In the genomic region with DNA sequence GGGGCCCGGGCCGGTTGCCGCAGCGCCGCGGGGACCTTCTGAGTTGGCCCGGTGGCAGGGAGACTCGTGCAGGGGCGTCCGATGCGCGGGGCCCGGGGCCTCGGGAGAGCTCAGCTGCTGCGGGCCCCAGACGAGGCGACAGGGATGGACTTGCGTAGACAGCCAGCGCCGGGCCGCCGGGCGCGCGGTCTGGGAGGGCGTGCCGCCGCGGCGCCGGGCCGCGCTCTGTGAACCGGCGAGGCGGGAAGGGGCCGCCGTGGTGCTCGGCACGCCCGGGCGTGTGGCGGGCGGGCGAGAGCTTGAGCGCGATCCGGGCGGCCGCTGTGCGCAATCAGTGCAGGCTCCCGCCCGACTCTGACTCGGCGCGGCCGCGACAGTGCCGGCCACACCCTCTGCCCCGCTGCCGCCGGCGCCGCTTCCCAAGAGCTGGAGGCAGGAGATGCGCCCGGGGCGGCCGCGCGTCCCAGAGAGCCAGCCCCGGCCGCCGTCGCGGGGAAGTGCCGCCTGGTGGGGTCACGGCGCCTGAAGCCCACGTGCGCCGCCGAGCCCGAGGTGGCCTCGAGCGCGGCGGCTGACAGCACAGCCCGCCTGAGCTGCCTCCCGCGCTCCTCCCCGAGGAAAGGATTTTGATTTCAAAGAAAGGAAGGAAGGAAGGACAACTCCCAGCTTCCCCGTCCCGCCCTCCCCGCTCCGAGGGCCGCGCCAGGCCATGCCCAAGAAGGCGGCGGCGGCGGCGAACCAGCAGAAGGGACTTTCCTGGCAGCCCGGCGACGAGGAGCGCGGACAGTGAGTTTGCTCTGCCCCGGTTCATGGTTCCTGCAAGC, we compare ENCODE assay signal across 8 cellular contexts. TPM values are rescaled to one million over a fixed set of nuclear protein-coding genes. Genes with fewer than 3 reads are reported as not detected.
A peak's percentile ranks its signal among the peaks of the same experiment; 100 is the strongest.
DNase-seq lines count a peak whose midpoint lies in the region; ATAC-seq and TF ChIP-seq lines count a peak whose summit lies in the region.

No MANE protein-coding gene starts in this region.

- no peak for TF ChIP-seq CTCF in spleen (IDR thresholded peaks at IDR 0.05 in 8 of 11, conservative IDR thresholded peaks at IDR 0.05 in 3 of 11)

- H3K27ac Mint-ChIP-seq in immature natural killer cell: peak overlapping the region; percentile 69 to 99 (median 94)

- H3K4me3 ChIP-seq in spleen: peak overlapping the region; percentile 62 to 94 (median 84)

- intact Hi-C loops in spleen (cut with DNase I; ENCODE audit: low total_unique reads): no loop called here

- H3K36me3 ChIP-seq in spleen: peaks cover 0 to 27% (median 9%) of the 10 kb centered on the region in 6 donors

- H3K27me3 ChIP-seq in spleen (replicated peaks in 1 of 7): no peaks in the 10 kb centered on the region

- peaks cover 0 to 5% (median 4%) of the 10 kb centered on the region in 3 donors for H3K36me3 Mint-ChIP-seq in immature natural killer cell

- 0 to 1% (median 1%) methylated on average over 17 to 108 of the region's 108 CpGs for WGBS in spleen, 5 donors

- peak overlapping the region; percentile 92 to 99 (median 98) for H3K27ac ChIP-seq in spleen

- peak overlapping the region; percentile 92 to 98 (median 97) for H3K4me3 Mint-ChIP-seq in immature natural killer cell

- H3K4me1 ChIP-seq in spleen: peaks cover 29 to 75% (median 60%) of the 10 kb centered on the region in 6 donors

- peaks cover 0 to 3% (median 1%) of the 10 kb centered on the region in 8 donors for H3K9me3 ChIP-seq in spleen

- in situ Hi-C loops in T47D (cut with HindIII; ENCODE audit: low pct_unique_long_range_greater_than_20kb, low sequenced_read_pairs): no loop called here

- peaks cover 36 to 49% of the 10 kb centered on the region in 2 donors for H3K4me1 Mint-ChIP-seq in immature natural killer cell

- DNase-seq in DMS53 treated with DMSO at 0.1 percent for 48 hours (lab: John Stamatoyannopoulos, UW; ENCODE audit: unreplicated experiment) (peak; percentile 3), T1000 (lab: John Stamatoyannopoulos, UW) (peak; percentile 35), T47D (ENCODE audit: low read depth in 1 of 2, low spot score in 1 of 2) (peak; percentile 46 to 51), immature natural killer cell (peak in 2 of 3 donors; percentile 68 to 69), spleen (peak; percentile 92), GOT3 (lab: John Stamatoyannopoulos, UW) (no peak)

- H3K9me3 Mint-ChIP-seq in immature natural killer cell: no peaks in the 10 kb centered on the region

- TF ChIP-seq POLR2A in spleen (IDR thresholded peaks at IDR 0.05): peak in 1 of 3 donors; percentile 4

- H3K27me3 Mint-ChIP-seq in immature natural killer cell (ENCODE audit: low read depth in 3 of 3): peaks cover 7 to 10% (median 9%) of the 10 kb centered on the region in 3 donors

- ATAC-seq in GM19467 (IDR thresholded peaks at IDR 0.05; ENCODE audit: unreplicated experiment) (peak; percentile 28), HG03558 (IDR thresholded peaks at IDR 0.05; ENCODE audit: extremely low read depth, unreplicated experiment) (peak; percentile 7)

RNA-seq across cellular contexts. Expression of a gene that starts 0.7 kb away (rescaled TPM):
- 1 to 10 TPM; 2.6 to 5.4 (median 3.4) TPM for polyA plus RNA-seq in immature natural killer cell
- total RNA-seq in spleen: 10 to 100 TPM; 22.7 to 53.3 (median 32.3) TPM
- 10 to 100 TPM in 1 of 3 donors, 1 to 10 TPM in 2; 6.2 to 14.1 (median 8.1) TPM for polyA plus RNA-seq in spleen

RNA-seq across cellular contexts. Expression of a gene that starts 11.8 kb away (rescaled TPM):
- polyA plus RNA-seq in immature natural killer cell (10 to 100 TPM; 22.3 to 39.6 (median 32.1) TPM), spleen (10 to 100 TPM in 2 of 3 donors, 1 to 10 TPM in 1; 8.5 to 13.1 (median 10.3) TPM)
- total RNA-seq in spleen: 10 to 100 TPM; 25.4 to 39.8 (median 29.1) TPM
